Comparison of ENCODE assay signal across 8 cellular contexts in genomic region chr5:122844136-122844915, GRCh38. TPM values are rescaled to one million over a fixed set of nuclear protein-coding genes. Genes with fewer than 3 reads are reported as not detected.
DNase-seq lines count a peak whose midpoint lies in the region; ATAC-seq, FAIRE-seq and TF ChIP-seq lines count a peak whose summit lies in the region.

No MANE protein-coding gene starts in this region.

- no peaks in the 10 kb centered on the region for H4K20me1 ChIP-seq in endothelial cell of umbilical vein (replicated peaks; ENCODE audit: control insufficient read depth, extremely low read depth, insufficient read depth, low read length)

- no peaks in the 10 kb centered on the region for H3K36me3 Mint-ChIP-seq in activated naive CD4-positive, alpha-beta T cell treated with anti-CD3 and anti-CD28 coated beads, Interleukin-2, amount 50 U/mL, for 24 hours
- no peaks in the 10 kb centered on the region for H3K36me3 Mint-ChIP-seq in naive B cell

- H3K4me3 Mint-ChIP-seq in activated naive CD4-positive, alpha-beta T cell treated with anti-CD3 and anti-CD28 coated beads, Interleukin-2, amount 50 U/mL, for 24 hours = peak overlapping the region; percentile 90
- peak overlapping the region; percentile 81 to 94 (median 91) for H3K4me3 Mint-ChIP-seq in naive B cell

- H3K27me3 Mint-ChIP-seq in activated naive CD4-positive, alpha-beta T cell treated with anti-CD3 and anti-CD28 coated beads, Interleukin-2, amount 50 U/mL, for 24 hours = peaks cover 3% of the 10 kb centered on the region
- no peaks in the 10 kb centered on the region for H3K27me3 Mint-ChIP-seq in naive B cell

- H3K9me1 ChIP-seq in endothelial cell of umbilical vein (replicated peaks; ENCODE audit: control insufficient read depth, extremely low read depth, insufficient read depth, low read length) = no peaks in the 10 kb centered on the region

- no peak overlapping the region for H3K27ac ChIP-seq in endothelial cell of umbilical vein (ENCODE audit: insufficient read depth, low read depth, low read length)

- TF ChIP-seq POLR2A in endothelial cell of umbilical vein (IDR thresholded peaks at IDR 0.05; ENCODE audit: low read depth, low read length) = no peak

- TF ChIP-seq CTCF in endothelial cell of umbilical vein (IDR thresholded peaks at IDR 0.05; ENCODE audit: extremely low read depth in 1 of 2, insufficient read depth in 1 of 2, low read depth in 1 of 2, low read length in 2 of 2) = no peak

- BruUV-seq in endothelial cell of umbilical vein (replicated peaks; lab: Mats Ljungman, UMichigan) = no TSS peak

- H3K4me3 ChIP-seq in endothelial cell of umbilical vein (replicated peaks in 1 of 3; ENCODE audit: insufficient read depth in 1 of 3, low read depth in 1 of 3, low read length in 3 of 3) = peak overlapping the region; percentile 71 to 93 (median 76)

- H3K9me3 ChIP-seq in endothelial cell of umbilical vein (replicated peaks; ENCODE audit: control insufficient read depth, insufficient read depth, low read length) = no peaks in the 10 kb centered on the region

- no peaks in the 10 kb centered on the region for H3K27me3 ChIP-seq in endothelial cell of umbilical vein (ENCODE audit: control insufficient read depth in 2 of 2, insufficient read depth in 2 of 2, low read length in 2 of 2)

- H3K4me1 Mint-ChIP-seq in activated naive CD4-positive, alpha-beta T cell treated with anti-CD3 and anti-CD28 coated beads, Interleukin-2, amount 50 U/mL, for 24 hours = peaks cover 29% of the 10 kb centered on the region
- H3K4me1 Mint-ChIP-seq in naive B cell = peaks cover 19 to 37% (median 32%) of the 10 kb centered on the region in 3 donors

- H3K9me3 Mint-ChIP-seq in activated naive CD4-positive, alpha-beta T cell treated with anti-CD3 and anti-CD28 coated beads, Interleukin-2, amount 50 U/mL, for 24 hours = no peaks in the 10 kb centered on the region
- peaks cover 0 to 2% (median 0%) of the 10 kb centered on the region in 7 donors for H3K9me3 Mint-ChIP-seq in naive B cell

- ATAC-seq in naive B cell (ENCODE audit: low read depth in 2 of 2) = no peak

- H3K79me2 ChIP-seq in endothelial cell of umbilical vein (ENCODE audit: control insufficient read depth, insufficient read depth, low read length) = no peaks in the 10 kb centered on the region

- no peak overlapping the region for H3K27ac Mint-ChIP-seq in activated naive CD4-positive, alpha-beta T cell treated with anti-CD3 and anti-CD28 coated beads, Interleukin-2, amount 50 U/mL, for 24 hours
- H3K27ac Mint-ChIP-seq in naive B cell = peak overlapping the region; percentile 53 to 95 (median 82)

- no peaks in the 10 kb centered on the region for H3K36me3 ChIP-seq in endothelial cell of umbilical vein (ENCODE audit: control insufficient read depth in 2 of 2, extremely low read depth in 1 of 2, insufficient read depth in 2 of 2, low read length in 2 of 2)

- DNase-seq in activated naive CD4-positive, alpha-beta T cell treated with Interleukin-2 at 50 U/mL for 16 hours = no peak
- DNase-seq in OCI-M1 (lab: John Stamatoyannopoulos, UW) (peak; percentile 17), endothelial cell of umbilical vein (ENCODE audit: low read depth, low spot score) (peak; percentile 14), naive B cell (no peak), COLO829 (ENCODE audit: low spot score) (no peak), SHP77 treated with DMSO at 0.1 percent for 48 hours (lab: John Stamatoyannopoulos, UW) (no peak), DMS153 treated with DMSO at 0.1 percent for 48 hours (lab: John Stamatoyannopoulos, UW; ENCODE audit: unreplicated experiment) (no peak)

- peak overlapping the region; percentile 80 for H3K9ac ChIP-seq in endothelial cell of umbilical vein (replicated peaks; ENCODE audit: extremely low read depth, insufficient read depth, low read length)

- FAIRE-seq in endothelial cell of umbilical vein (lab: Jason Lieb, UNC) = peak; percentile 18

- peak overlapping the region; percentile 57 for H3K4me2 ChIP-seq in endothelial cell of umbilical vein (ENCODE audit: insufficient read depth, low read length)

- intact Hi-C loops in endothelial cell of umbilical vein (cut with micrococcal nuclease) = loop anchor here (2.0 to 10.0 kb wide), 4 partner anchors 192 to 670 kb away; partner anchors contain the start of genes CSNK1G3 and PPIC

- POLR2A ChIA-PET in endothelial cell of umbilical vein (lab: Charles Lee) = interaction anchor here (0.6 kb wide), 1 partner anchor 365 kb away, joined by 3 read pairs; no protein-coding TSS in a partner anchor

- dilution Hi-C loops in endothelial cell of umbilical vein (cut with MboI; ENCODE audit: extremely low pct_ligation_motif_present, low sequenced_read_pairs) = no loop called here

- H3K4me1 ChIP-seq in endothelial cell of umbilical vein (ENCODE audit: control insufficient read depth, extremely low read depth, insufficient read depth, low read length) = peaks cover 14% of the 10 kb centered on the region

- peak overlapping the region; percentile 89 for H2AFZ ChIP-seq in endothelial cell of umbilical vein (ENCODE audit: low read depth, low read length)

- CTCF ChIA-PET in endothelial cell of umbilical vein (lab: Charles Lee) = interaction anchor here (0.9 to 3.6 kb wide), 2 partner anchors 14 to 141 kb away, joined by 3 to 21 read pairs; no protein-coding TSS in a partner anchor

TF ChIP-seq in endothelial cell of umbilical vein, 7 proteins besides CTCF, POLR2A, EP300 and RAD21:
- TF ChIP-seq POLR2AphosphoS5 (IDR thresholded peaks at IDR 0.05; ENCODE audit: insufficient read depth, low read depth, low read length) = no peak
- TF ChIP-seq GATA2 (IDR thresholded peaks at IDR 0.05; ENCODE audit: insufficient read depth, insufficient read length, low read depth, low read length) = no peak
- TF ChIP-seq MAX (IDR thresholded peaks at IDR 0.05; ENCODE audit: insufficient read depth, insufficient read length) = no peak
- no peak for TF ChIP-seq FOS (IDR thresholded peaks at IDR 0.05; ENCODE audit: borderline replicate concordance, insufficient read depth, low read length)
- TF ChIP-seq JUN (IDR thresholded peaks at IDR 0.05; ENCODE audit: borderline replicate concordance, insufficient read depth, insufficient read length, low read depth) = no peak
TF ChIP-seq in endothelial cell of umbilical vein: peak in this region for 0.

RNA-seq across cellular contexts. Expression of gene SNX24, which starts 1.1 kb away (rescaled TPM):
- 8.8 and 14.9 TPM in 2 replicates for total RNA-seq in endothelial cell of umbilical vein
- 2.9 TPM in 2 replicates for polyA plus RNA-seq in endothelial cell of umbilical vein
- polyA plus RNA-seq in endothelial cell of umbilical vein (2011; cell fraction: cytosol; rRNA removed) = 4.7 and 5.5 TPM in 2 replicates
- 5.7 and 5.9 TPM in 2 replicates for polyA plus RNA-seq in endothelial cell of umbilical vein (2011; cell fraction: nucleus; rRNA removed)
- 6.9 and 9.5 TPM in 2 replicates for polyA plus RNA-seq in endothelial cell of umbilical vein (2012)
- 2.6 and 3.5 TPM in 2 replicates for polyA minus RNA-seq in endothelial cell of umbilical vein
- polyA minus RNA-seq in endothelial cell of umbilical vein (2011; cell fraction: cytosol; rRNA and poly(A)+ RNA removed) = 3.2 TPM
- polyA minus RNA-seq in endothelial cell of umbilical vein (2011; cell fraction: nucleus; rRNA and poly(A)+ RNA removed) = 3.5 and 3.7 TPM in 2 replicates
- polyA plus RNA-seq in naive B cell (ENCODE audit: low read depth in 6 of 6) = 1 to 10 TPM in 4 of 6 donors, under 1 TPM in 2; 0.65 to 2.9 (median 2.1) TPM

Comparison
In these comparisons a context has a peak if more than half of its experiments do, and no peak if none do; other contexts are left out.
1. DNase-seq: peak in OCI-M1 (single experiment) and endothelial cell of umbilical vein (single experiment); none in activated naive CD4-positive, alpha-beta T cell treated with Interleukin-2 at 50 U/mL for 16 hours (single experiment), naive B cell (single experiment), COLO829 (single experiment), SHP77 treated with DMSO at 0.1 percent for 48 hours (single experiment) and DMS153 treated with DMSO at 0.1 percent for 48 hours (single experiment).